Comparison of ENCODE assay signal across 11 cellular contexts in genomic region chr3:155568295-155568694, GRCh38.
"Had no signal": no experiment of that assay in that cellular context is flagged by ENCODE, and none has a peak within 500 bp of the region (broad histone marks: within the 10 kb centered on the region; RNA-seq: fewer than 3 reads in every experiment).

No MANE protein-coding gene starts in this region.

- H3K4me2 ChIP-seq: GM23338 had no signal

- H3K27ac ChIP-seq: GM23248 had no signal

- H3K36me3 ChIP-seq: HAP-1 had no signal

- H3K9ac ChIP-seq: GM23248 had no signal

- H2AFZ ChIP-seq: GM23248, GM23338 had no signal

- H3K9me3 ChIP-seq: HAP-1 had no signal

- FAIRE-seq: H1, H54 had no signal

- H3K4me3 ChIP-seq: GM23248, GM23338, HAP-1 had no signal

- DNase-seq: GM23248, GOT3, H7, H9, HCEC 1CT, HFFc6 had no signal

- H3K4me1 ChIP-seq: HAP-1 had no signal

- ATAC-seq: GM23338, HCT116 had no signal
